ENCODE assay signal across 1 cellular context in the genomic region with DNA sequence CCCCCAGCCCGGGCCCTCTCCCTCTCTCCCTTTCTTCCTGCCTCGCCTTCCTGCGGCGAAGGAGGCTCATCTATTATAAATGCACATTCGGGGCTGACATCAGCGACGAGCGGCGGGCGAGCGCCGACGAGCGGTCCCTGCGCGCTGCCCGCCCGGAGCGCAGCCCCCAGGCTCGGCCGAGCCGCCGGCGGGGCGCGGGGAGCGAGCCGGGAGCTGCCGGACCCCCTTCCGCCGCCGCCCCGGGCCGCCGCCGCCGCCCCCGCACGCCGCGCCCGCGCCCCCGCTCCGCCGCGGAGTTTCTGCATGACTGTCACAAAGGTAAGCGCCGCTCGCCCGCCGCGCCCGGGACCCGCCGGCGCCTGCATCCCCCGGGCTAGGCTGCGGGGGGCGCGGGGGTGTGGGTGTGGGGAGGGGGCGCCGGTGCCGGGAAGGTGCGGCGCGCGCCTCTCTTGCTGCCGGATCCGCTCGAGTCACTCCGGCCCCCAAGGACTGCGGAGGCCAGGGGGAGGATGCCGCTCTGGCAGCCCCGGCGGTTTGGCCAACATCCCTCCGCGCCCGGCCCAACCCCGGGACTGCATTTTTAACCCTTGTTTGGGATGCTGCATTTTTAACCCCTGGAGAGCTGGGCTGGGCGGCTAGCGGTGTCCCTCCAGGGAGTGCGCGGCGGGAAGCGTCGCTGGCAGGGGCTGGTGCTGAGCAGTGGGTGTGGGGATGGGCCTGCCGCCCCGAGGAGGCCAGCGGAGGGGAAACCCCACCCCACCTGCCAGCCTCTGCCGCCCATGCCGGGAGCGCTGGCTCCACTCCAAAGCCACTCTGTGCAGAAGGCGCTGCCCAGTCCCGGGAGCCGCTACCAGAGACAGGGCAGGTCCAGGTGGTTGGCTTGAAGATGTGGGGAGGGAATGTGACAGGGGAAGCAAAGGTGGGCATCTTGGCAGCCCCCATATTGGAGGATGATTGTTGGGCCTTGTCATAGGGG.
A peak's percentile ranks its signal among the peaks of the same experiment; 100 is the strongest.
TF ChIP-seq lines count a peak whose summit lies in the region.

CORO2B (plus strand) TSS at position 34 of the 976 bp plus-strand sequence; CDS start at position 304, 270 bp downstream.

TF ChIP-seq in HEK293, 187 proteins besides CTCF, POLR2A, EP300 and RAD21 (continued from another document and continues in another):
- TF ChIP-seq, protein P1, sequence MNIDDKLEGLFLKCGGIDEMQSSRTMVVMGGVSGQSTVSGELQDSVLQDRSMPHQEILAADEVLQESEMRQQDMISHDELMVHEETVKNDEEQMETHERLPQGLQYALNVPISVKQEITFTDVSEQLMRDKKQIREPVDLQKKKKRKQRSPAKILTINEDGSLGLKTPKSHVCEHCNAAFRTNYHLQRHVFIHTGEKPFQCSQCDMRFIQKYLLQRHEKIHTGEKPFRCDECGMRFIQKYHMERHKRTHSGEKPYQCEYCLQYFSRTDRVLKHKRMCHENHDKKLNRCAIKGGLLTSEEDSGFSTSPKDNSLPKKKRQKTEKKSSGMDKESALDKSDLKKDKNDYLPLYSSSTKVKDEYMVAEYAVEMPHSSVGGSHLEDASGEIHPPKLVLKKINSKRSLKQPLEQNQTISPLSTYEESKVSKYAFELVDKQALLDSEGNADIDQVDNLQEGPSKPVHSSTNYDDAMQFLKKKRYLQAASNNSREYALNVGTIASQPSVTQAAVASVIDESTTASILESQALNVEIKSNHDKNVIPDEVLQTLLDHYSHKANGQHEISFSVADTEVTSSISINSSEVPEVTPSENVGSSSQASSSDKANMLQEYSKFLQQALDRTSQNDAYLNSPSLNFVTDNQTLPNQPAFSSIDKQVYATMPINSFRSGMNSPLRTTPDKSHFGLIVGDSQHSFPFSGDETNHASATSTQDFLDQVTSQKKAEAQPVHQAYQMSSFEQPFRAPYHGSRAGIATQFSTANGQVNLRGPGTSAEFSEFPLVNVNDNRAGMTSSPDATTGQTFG (tag by site-specific recombination; IDR thresholded peaks at IDR 0.05; ENCODE audit: borderline replicate concordance) = no peak
- TF ChIP-seq SALL2 (tag by site-specific recombination; IDR thresholded peaks at IDR 0.05; ENCODE audit: borderline replicate concordance) (no peak), PATZ1 (tag by site-specific recombination; IDR thresholded peaks at IDR 0.05) (peak; percentile 95), BCL6B (tag by site-specific recombination; IDR thresholded peaks at IDR 0.05) (no peak), ZNF423 (tag by site-specific recombination; IDR thresholded peaks at IDR 0.05) (peak; percentile 96), SETDB1 (IDR thresholded peaks at IDR 0.05; ENCODE audit: insufficient read length, low read length) (no peak), ZNF747 (tag by site-specific recombination; IDR thresholded peaks at IDR 0.05) (no peak), ZNF302 (tag by site-specific recombination; IDR thresholded peaks at IDR 0.05; ENCODE audit: low read depth) (no peak), ZNF175 (tag by site-specific recombination; IDR thresholded peaks at IDR 0.05) (no peak), ZBTB26 (tag by site-specific recombination; optimal IDR thresholded peaks at IDR 0.05) (peak; percentile 72), ZNF621 (tag by site-specific recombination; IDR thresholded peaks at IDR 0.05) (no peak), ZNF645 (tag by site-specific recombination; IDR thresholded peaks at IDR 0.05) (no peak), ZNF555 (tag by site-specific recombination; conservative IDR thresholded peaks at IDR 0.05) (no peak), ZBTB17 (tag by site-specific recombination; IDR thresholded peaks at IDR 0.05) (peak; percentile 97), REPIN1 (tag by site-specific recombination; IDR thresholded peaks at IDR 0.05; ENCODE audit: low read depth) (no peak), ZSCAN18 (tag by site-specific recombination; IDR thresholded peaks at IDR 0.05) (no peak), ZNF311 (tag by site-specific recombination; IDR thresholded peaks at IDR 0.05; ENCODE audit: borderline replicate concordance) (no peak), GLIS1 (tag by site-specific recombination; IDR thresholded peaks at IDR 0.05) (peak; percentile 86), ZNF292 (tag by site-specific recombination; IDR thresholded peaks at IDR 0.05; ENCODE audit: borderline replicate concordance, low read depth) (no peak), ZNF48 (tag by site-specific recombination; IDR thresholded peaks at IDR 0.05) (no peak), GLI4 (tag by site-specific recombination; IDR thresholded peaks at IDR 0.05) (peak; percentile 57; the same call in 1 of the 2 replicates), ZNF114 (tag by site-specific recombination; IDR thresholded peaks at IDR 0.05) (no peak), ZNF658 (tag by site-specific recombination; IDR thresholded peaks at IDR 0.05) (no peak), ZSCAN16 (tag by site-specific recombination; IDR thresholded peaks at IDR 0.05) (no peak), ZNF580 (tag by site-specific recombination; IDR thresholded peaks at IDR 0.05) (no peak), ZXDB (tag by site-specific recombination; IDR thresholded peaks at IDR 0.05) (peak; percentile 93), ZNF274 (IDR thresholded peaks at IDR 0.05; ENCODE audit: low read length) (no peak), ZNF274 (tag by site-specific recombination; IDR thresholded peaks at IDR 0.05; ENCODE audit: borderline replicate concordance) (no peak), ZNF664 (tag by site-specific recombination; IDR thresholded peaks at IDR 0.05) (no peak), ZNF623 (tag by site-specific recombination; IDR thresholded peaks at IDR 0.05) (peak; percentile 5; the same call in 1 of the 2 replicates), ZNF132 (tag by site-specific recombination; IDR thresholded peaks at IDR 0.05; ENCODE audit: borderline replicate concordance) (no peak), ZNF37A (tag by site-specific recombination; IDR thresholded peaks at IDR 0.05) (no peak), ZNF221 (tag by site-specific recombination; IDR thresholded peaks at IDR 0.05; ENCODE audit: borderline replicate concordance) (no peak), FEZF1 (tag by site-specific recombination; IDR thresholded peaks at IDR 0.05) (peak; percentile 56; the same call in 1 of the 2 replicates), ZNF248 (tag by site-specific recombination; IDR thresholded peaks at IDR 0.05) (no peak), EGR2 (tag by site-specific recombination; IDR thresholded peaks at IDR 0.05; ENCODE audit: low read depth) (peak; percentile 87), ZBTB7A (tag by site-specific recombination; IDR thresholded peaks at IDR 0.05; ENCODE audit: low read depth) (peak; percentile 59; the same call in 1 of the 2 replicates)
- TF ChIP-seq, protein P2, sequence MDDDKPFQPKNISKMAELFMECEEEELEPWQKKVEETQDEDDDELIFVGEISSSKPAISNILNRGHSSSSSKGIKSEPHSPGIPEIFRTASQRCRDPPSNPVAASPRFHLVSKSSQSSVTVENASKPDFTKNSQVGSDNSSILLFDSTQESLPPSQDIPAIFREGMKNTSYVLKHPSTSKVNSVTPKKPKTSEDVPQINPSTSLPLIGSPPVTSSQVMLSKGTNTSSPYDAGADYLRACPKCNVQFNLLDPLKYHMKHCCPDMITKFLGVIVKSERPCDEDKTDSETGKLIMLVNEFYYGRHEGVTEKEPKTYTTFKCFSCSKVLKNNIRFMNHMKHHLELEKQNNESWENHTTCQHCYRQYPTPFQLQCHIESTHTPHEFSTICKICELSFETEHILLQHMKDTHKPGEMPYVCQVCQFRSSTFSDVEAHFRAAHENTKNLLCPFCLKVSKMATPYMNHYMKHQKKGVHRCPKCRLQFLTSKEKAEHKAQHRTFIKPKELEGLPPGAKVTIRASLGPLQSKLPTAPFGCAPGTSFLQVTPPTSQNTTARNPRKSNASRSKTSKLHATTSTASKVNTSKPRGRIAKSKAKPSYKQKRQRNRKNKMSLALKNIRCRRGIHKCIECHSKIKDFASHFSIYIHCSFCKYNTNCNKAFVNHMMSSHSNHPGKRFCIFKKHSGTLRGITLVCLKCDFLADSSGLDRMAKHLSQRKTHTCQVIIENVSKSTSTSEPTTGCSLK (tag by site-specific recombination; IDR thresholded peaks at IDR 0.05) = no peak
- TF ChIP-seq, protein P3, sequence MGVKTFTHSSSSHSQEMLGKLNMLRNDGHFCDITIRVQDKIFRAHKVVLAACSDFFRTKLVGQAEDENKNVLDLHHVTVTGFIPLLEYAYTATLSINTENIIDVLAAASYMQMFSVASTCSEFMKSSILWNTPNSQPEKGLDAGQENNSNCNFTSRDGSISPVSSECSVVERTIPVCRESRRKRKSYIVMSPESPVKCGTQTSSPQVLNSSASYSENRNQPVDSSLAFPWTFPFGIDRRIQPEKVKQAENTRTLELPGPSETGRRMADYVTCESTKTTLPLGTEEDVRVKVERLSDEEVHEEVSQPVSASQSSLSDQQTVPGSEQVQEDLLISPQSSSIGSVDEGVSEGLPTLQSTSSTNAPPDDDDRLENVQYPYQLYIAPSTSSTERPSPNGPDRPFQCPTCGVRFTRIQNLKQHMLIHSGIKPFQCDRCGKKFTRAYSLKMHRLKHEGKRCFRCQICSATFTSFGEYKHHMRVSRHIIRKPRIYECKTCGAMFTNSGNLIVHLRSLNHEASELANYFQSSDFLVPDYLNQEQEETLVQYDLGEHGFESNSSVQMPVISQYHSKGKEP (tag by site-specific recombination; IDR thresholded peaks at IDR 0.05) = peak; percentile 74
- TF ChIP-seq, protein P4, sequence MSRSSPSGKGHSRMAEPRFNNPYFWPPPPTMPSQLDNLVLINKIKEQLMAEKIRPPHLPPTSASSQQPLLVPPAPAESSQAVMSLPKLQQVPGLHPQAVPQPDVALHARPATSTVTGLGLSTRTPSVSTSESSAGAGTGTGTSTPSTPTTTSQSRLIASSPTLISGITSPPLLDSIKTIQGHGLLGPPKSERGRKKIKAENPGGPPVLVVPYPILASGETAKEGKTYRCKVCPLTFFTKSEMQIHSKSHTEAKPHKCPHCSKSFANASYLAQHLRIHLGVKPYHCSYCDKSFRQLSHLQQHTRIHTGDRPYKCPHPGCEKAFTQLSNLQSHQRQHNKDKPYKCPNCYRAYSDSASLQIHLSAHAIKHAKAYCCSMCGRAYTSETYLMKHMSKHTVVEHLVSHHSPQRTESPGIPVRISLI (tag by site-specific recombination; IDR thresholded peaks at IDR 0.05) = no peak
- TF ChIP-seq, protein P5, sequence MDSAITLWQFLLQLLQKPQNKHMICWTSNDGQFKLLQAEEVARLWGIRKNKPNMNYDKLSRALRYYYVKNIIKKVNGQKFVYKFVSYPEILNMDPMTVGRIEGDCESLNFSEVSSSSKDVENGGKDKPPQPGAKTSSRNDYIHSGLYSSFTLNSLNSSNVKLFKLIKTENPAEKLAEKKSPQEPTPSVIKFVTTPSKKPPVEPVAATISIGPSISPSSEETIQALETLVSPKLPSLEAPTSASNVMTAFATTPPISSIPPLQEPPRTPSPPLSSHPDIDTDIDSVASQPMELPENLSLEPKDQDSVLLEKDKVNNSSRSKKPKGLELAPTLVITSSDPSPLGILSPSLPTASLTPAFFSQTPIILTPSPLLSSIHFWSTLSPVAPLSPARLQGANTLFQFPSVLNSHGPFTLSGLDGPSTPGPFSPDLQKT (IDR thresholded peaks at IDR 0.05; ENCODE audit: borderline replicate concordance, low read depth, low read length) = no peak
